1 cellular context compared by ENCODE assay signal in the genomic region with DNA sequence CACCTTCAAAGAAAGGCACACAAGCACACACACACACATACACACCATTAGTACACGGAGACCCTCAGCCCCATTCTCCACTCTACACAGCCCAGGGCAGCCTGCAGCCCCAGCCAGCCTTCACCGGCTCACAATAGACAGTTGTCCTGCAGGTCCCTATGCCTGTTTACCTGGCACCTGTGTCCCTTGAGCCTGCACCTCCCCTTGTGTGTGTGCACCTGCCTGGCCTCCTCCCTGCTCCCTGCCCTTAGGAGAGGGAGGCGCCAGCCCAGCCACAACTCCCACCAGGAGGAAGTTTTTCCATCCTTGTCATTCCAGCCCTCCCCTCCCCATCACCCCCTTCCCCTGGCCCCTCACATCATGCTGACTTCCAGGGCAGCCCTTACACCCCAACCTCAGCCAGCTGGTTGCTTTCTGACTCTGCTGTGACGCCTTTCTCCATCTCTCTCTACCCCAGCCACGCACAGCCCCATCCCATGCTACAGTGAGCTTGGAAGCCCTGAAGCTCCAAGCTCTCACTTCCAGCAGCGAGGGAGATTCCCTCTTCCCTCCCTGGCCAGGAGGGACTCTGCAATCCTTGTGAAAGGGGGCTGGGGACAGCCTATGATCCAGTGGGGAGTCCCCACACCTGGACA.
TF ChIP-seq lines count a peak whose summit lies in the region.

No MANE protein-coding gene starts in this region.

TF ChIP-seq in K562, 482 proteins besides CTCF, POLR2A, EP300 and RAD21:
- TF ChIP-seq ZNF280A (IDR thresholded peaks at IDR 0.05; ENCODE audit: low read depth, partially characterized antibody): no peak
- TF ChIP-seq ZFP30 (CRISPR knock-in tag; IDR thresholded peaks at IDR 0.05; ENCODE audit: borderline replicate concordance): no peak
- TF ChIP-seq ZNF3 (CRISPR knock-in tag; IDR thresholded peaks at IDR 0.05): no peak
